In genomic region chr22:49525366-49525765, GRCh38 we compare ENCODE assay signal across 1 cellular context.
TF ChIP-seq lines count a peak whose summit lies in the region.

No MANE protein-coding gene starts in this region.

TF ChIP-seq in H1, 55 proteins besides CTCF, POLR2A, EP300 and RAD21 (continued from another document):
- no peak for TF ChIP-seq CHD7 (IDR thresholded peaks at IDR 0.05; ENCODE audit: insufficient replicate concordance, low read length)
- no peak for TF ChIP-seq CEBPB (IDR thresholded peaks at IDR 0.05; ENCODE audit: low read depth, low read length)
- TF ChIP-seq CBX5 (IDR thresholded peaks at IDR 0.05; ENCODE audit: low read depth, low read length): no peak
- TF ChIP-seq SIN3A (conservative IDR thresholded peaks at IDR 0.05 in 1 of 2, IDR thresholded peaks at IDR 0.05 in 1 of 2; ENCODE audit: low read depth in 1 of 2, low read length in 2 of 2): no peak
- TF ChIP-seq SP1 (IDR thresholded peaks at IDR 0.05; ENCODE audit: low read depth, low read length): no peak
- TF ChIP-seq JUND (IDR thresholded peaks at IDR 0.05; ENCODE audit: low read length): no peak
